1 cellular context compared by ENCODE assay signal in the genomic region with DNA sequence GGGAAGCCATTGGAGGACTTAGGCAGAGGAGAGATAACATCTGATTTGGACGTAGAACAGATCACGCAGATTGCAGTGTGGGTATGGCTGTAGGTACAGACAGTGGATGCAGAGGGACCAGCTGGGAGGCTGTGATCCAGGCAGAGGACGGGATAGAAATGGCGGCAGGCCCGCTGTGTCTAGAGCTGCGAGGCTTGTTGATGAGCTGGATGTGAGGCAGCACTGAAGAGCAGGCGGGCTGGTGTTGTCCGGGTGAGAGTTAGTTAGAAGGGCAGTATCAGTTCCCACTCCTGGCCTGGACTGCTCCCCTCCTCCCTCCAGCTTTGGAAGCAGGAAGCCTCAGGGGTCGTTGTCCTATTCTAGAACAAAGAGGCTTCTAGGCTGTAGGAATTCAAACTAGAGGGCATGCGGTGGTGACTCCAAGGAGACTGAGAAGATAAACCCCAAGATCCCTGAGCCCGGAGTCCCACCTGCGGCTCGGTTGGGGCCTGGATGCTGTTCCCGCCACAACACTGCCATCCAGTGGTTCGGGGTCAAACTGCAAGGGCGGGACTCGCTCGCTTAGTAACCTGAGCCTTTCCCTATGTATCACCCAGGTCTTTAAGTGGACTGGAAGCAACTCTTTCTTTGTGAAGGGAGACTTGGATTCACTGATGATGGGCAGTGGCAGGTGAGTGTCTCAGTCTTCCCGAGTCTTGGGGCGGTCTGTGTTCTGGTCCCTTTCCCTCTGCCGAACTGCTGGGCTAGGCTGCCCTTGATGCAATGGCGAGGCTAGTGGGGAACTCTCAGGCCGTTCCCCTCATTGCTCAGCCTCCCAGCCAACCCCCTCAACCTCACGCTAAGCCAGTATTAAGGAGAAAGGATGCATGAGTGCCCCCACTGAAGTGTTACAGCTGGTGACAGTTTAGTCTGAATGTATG.
TF ChIP-seq lines count a peak whose summit lies in the region.

No MANE protein-coding gene starts in this region.

TF ChIP-seq in HepG2, 621 proteins besides CTCF, POLR2A, EP300 and RAD21 (continued from another document and continues in another):
- TF ChIP-seq, protein P1, sequence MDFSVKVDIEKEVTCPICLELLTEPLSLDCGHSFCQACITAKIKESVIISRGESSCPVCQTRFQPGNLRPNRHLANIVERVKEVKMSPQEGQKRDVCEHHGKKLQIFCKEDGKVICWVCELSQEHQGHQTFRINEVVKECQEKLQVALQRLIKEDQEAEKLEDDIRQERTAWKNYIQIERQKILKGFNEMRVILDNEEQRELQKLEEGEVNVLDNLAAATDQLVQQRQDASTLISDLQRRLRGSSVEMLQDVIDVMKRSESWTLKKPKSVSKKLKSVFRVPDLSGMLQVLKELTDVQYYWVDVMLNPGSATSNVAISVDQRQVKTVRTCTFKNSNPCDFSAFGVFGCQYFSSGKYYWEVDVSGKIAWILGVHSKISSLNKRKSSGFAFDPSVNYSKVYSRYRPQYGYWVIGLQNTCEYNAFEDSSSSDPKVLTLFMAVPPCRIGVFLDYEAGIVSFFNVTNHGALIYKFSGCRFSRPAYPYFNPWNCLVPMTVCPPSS (IDR thresholded peaks at IDR 0.05), result no peak
- TF ChIP-seq SALL1 (CRISPR knock-in tag; IDR thresholded peaks at IDR 0.05) (peak; percentile 49; the same call in 1 of the 2 replicates), ZNF747 (CRISPR knock-in tag; IDR thresholded peaks at IDR 0.05; ENCODE audit: borderline replicate concordance) (no peak), ZC3H13 (CRISPR knock-in tag; IDR thresholded peaks at IDR 0.05) (no peak), YEATS4 (CRISPR knock-in tag; IDR thresholded peaks at IDR 0.05; ENCODE audit: borderline replicate concordance) (peak; percentile 40; the same call in 1 of the 2 replicates), PCBP1 (IDR thresholded peaks at IDR 0.05; ENCODE audit: borderline replicate concordance, low read depth, low read length) (no peak), KMT2A (CRISPR knock-in tag; IDR thresholded peaks at IDR 0.05) (0 out of 2 replicates have a peak, but pooled peaks have one; percentile 56), ZNF761 (CRISPR knock-in tag; conservative IDR thresholded peaks at IDR 0.05) (no peak), ZFP82 (CRISPR knock-in tag; IDR thresholded peaks at IDR 0.05; ENCODE audit: borderline replicate concordance) (no peak), FOXM1 (CRISPR knock-in tag; IDR thresholded peaks at IDR 0.05) (no peak), ZNF709 (CRISPR knock-in tag; IDR thresholded peaks at IDR 0.05) (peak; percentile 37; the same call in 1 of the 2 replicates), ETV5 (CRISPR knock-in tag; IDR thresholded peaks at IDR 0.05; ENCODE audit: borderline replicate concordance) (no peak), HMG20A (CRISPR knock-in tag; IDR thresholded peaks at IDR 0.05; ENCODE audit: borderline replicate concordance) (0 out of 2 replicates have a peak, but pooled peaks have one; percentile 15), ZNF160 (CRISPR knock-in tag; IDR thresholded peaks at IDR 0.05) (no peak), HNF4A (CRISPR knock-in tag; IDR thresholded peaks at IDR 0.05) (no peak), EED (CRISPR knock-in tag; IDR thresholded peaks at IDR 0.05) (no peak), ZSCAN22 (CRISPR knock-in tag; IDR thresholded peaks at IDR 0.05) (no peak), NFATC3 (CRISPR knock-in tag; IDR thresholded peaks at IDR 0.05) (peak; percentile 51; the same call in 1 of the 2 replicates), REXO4 (CRISPR knock-in tag; IDR thresholded peaks at IDR 0.05; ENCODE audit: borderline replicate concordance) (no peak), ARHGAP35 (CRISPR knock-in tag; IDR thresholded peaks at IDR 0.05; ENCODE audit: borderline replicate concordance) (no peak), DMAP1 (CRISPR knock-in tag; IDR thresholded peaks at IDR 0.05) (peak; percentile 63; the same call in 1 of the 2 replicates), ZNF749 (CRISPR knock-in tag; IDR thresholded peaks at IDR 0.05; ENCODE audit: borderline replicate concordance) (no peak), NFE2L1 (CRISPR knock-in tag; IDR thresholded peaks at IDR 0.05; ENCODE audit: borderline replicate concordance) (no peak; the same call in 1 of the 2 replicates), JUNB (CRISPR knock-in tag; IDR thresholded peaks at IDR 0.05; ENCODE audit: borderline replicate concordance) (no peak), ZNF547 (CRISPR knock-in tag; IDR thresholded peaks at IDR 0.05) (no peak), FOXC1 (CRISPR knock-in tag; IDR thresholded peaks at IDR 0.05; ENCODE audit: borderline replicate concordance) (peak; percentile 94; the same call in 1 of the 2 replicates), SSRP1 (CRISPR knock-in tag; IDR thresholded peaks at IDR 0.05) (peak; percentile 93), RFX5 (IDR thresholded peaks at IDR 0.05; ENCODE audit: low read depth, low read length) (no peak), ZKSCAN8 (CRISPR knock-in tag; IDR thresholded peaks at IDR 0.05; ENCODE audit: borderline replicate concordance) (no peak; the same call in 1 of the 2 replicates)
- TF ChIP-seq, protein P2, sequence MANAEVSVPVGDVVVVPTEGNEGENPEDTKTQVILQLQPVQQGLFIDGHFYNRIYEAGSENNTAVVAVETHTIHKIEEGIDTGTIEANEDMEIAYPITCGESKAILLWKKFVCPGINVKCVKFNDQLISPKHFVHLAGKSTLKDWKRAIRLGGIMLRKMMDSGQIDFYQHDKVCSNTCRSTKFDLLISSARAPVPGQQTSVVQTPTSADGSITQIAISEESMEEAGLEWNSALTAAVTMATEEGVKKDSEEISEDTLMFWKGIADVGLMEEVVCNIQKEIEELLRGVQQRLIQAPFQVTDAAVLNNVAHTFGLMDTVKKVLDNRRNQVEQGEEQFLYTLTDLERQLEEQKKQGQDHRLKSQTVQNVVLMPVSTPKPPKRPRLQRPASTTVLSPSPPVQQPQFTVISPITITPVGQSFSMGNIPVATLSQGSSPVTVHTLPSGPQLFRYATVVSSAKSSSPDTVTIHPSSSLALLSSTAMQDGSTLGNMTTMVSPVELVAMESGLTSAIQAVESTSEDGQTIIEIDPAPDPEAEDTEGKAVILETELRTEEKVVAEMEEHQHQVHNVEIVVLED (CRISPR knock-in tag; IDR thresholded peaks at IDR 0.05; ENCODE audit: borderline replicate concordance), result peak; percentile 28; the same call in 1 of the 2 replicates
- TF ChIP-seq, protein P3, sequence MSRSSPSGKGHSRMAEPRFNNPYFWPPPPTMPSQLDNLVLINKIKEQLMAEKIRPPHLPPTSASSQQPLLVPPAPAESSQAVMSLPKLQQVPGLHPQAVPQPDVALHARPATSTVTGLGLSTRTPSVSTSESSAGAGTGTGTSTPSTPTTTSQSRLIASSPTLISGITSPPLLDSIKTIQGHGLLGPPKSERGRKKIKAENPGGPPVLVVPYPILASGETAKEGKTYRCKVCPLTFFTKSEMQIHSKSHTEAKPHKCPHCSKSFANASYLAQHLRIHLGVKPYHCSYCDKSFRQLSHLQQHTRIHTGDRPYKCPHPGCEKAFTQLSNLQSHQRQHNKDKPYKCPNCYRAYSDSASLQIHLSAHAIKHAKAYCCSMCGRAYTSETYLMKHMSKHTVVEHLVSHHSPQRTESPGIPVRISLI (CRISPR knock-in tag; IDR thresholded peaks at IDR 0.05; ENCODE audit: borderline replicate concordance), result peak; percentile 8; the same call in 1 of the 2 replicates
- TF ChIP-seq, protein P4, sequence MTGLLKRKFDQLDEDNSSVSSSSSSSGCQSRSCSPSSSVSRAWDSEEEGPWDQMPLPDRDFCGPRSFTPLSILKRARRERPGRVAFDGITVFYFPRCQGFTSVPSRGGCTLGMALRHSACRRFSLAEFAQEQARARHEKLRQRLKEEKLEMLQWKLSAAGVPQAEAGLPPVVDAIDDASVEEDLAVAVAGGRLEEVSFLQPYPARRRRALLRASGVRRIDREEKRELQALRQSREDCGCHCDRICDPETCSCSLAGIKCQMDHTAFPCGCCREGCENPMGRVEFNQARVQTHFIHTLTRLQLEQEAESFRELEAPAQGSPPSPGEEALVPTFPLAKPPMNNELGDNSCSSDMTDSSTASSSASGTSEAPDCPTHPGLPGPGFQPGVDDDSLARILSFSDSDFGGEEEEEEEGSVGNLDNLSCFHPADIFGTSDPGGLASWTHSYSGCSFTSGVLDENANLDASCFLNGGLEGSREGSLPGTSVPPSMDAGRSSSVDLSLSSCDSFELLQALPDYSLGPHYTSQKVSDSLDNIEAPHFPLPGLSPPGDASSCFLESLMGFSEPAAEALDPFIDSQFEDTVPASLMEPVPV (CRISPR knock-in tag; IDR thresholded peaks at IDR 0.05), result no peak
- TF ChIP-seq, protein P5, sequence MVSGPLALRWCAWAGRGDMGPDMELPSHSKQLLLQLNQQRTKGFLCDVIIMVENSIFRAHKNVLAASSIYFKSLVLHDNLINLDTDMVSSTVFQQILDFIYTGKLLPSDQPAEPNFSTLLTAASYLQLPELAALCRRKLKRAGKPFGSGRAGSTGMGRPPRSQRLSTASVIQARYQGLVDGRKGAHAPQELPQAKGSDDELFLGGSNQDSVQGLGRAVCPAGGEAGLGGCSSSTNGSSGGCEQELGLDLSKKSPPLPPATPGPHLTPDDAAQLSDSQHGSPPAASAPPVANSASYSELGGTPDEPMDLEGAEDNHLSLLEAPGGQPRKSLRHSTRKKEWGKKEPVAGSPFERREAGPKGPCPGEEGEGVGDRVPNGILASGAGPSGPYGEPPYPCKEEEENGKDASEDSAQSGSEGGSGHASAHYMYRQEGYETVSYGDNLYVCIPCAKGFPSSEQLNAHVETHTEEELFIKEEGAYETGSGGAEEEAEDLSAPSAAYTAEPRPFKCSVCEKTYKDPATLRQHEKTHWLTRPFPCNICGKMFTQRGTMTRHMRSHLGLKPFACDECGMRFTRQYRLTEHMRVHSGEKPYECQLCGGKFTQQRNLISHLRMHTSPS (CRISPR knock-in tag; IDR thresholded peaks at IDR 0.05; ENCODE audit: low read depth), result no peak
- TF ChIP-seq, protein P6, sequence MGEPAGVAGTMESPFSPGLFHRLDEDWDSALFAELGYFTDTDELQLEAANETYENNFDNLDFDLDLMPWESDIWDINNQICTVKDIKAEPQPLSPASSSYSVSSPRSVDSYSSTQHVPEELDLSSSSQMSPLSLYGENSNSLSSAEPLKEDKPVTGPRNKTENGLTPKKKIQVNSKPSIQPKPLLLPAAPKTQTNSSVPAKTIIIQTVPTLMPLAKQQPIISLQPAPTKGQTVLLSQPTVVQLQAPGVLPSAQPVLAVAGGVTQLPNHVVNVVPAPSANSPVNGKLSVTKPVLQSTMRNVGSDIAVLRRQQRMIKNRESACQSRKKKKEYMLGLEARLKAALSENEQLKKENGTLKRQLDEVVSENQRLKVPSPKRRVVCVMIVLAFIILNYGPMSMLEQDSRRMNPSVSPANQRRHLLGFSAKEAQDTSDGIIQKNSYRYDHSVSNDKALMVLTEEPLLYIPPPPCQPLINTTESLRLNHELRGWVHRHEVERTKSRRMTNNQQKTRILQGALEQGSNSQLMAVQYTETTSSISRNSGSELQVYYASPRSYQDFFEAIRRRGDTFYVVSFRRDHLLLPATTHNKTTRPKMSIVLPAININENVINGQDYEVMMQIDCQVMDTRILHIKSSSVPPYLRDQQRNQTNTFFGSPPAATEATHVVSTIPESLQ (CRISPR knock-in tag; conservative IDR thresholded peaks at IDR 0.05), result no peak; the same call in 1 of the 2 replicates
- TF ChIP-seq, protein P7, sequence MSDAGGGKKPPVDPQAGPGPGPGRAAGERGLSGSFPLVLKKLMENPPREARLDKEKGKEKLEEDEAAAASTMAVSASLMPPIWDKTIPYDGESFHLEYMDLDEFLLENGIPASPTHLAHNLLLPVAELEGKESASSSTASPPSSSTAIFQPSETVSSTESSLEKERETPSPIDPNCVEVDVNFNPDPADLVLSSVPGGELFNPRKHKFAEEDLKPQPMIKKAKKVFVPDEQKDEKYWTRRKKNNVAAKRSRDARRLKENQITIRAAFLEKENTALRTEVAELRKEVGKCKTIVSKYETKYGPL (CRISPR knock-in tag; IDR thresholded peaks at IDR 0.05), result no peak
- TF ChIP-seq, protein P8, sequence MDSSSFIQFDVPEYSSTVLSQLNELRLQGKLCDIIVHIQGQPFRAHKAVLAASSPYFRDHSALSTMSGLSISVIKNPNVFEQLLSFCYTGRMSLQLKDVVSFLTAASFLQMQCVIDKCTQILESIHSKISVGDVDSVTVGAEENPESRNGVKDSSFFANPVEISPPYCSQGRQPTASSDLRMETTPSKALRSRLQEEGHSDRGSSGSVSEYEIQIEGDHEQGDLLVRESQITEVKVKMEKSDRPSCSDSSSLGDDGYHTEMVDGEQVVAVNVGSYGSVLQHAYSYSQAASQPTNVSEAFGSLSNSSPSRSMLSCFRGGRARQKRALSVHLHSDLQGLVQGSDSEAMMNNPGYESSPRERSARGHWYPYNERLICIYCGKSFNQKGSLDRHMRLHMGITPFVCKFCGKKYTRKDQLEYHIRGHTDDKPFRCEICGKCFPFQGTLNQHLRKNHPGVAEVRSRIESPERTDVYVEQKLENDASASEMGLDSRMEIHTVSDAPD (CRISPR knock-in tag; IDR thresholded peaks at IDR 0.05), result no peak
- TF ChIP-seq, protein P9, sequence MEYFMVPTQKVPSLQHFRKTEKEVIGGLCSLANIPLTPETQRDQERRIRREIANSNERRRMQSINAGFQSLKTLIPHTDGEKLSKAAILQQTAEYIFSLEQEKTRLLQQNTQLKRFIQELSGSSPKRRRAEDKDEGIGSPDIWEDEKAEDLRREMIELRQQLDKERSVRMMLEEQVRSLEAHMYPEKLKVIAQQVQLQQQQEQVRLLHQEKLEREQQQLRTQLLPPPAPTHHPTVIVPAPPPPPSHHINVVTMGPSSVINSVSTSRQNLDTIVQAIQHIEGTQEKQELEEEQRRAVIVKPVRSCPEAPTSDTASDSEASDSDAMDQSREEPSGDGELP (IDR thresholded peaks at IDR 0.05; ENCODE audit: borderline replicate concordance, low read depth), result no peak
- TF ChIP-seq, protein P10, sequence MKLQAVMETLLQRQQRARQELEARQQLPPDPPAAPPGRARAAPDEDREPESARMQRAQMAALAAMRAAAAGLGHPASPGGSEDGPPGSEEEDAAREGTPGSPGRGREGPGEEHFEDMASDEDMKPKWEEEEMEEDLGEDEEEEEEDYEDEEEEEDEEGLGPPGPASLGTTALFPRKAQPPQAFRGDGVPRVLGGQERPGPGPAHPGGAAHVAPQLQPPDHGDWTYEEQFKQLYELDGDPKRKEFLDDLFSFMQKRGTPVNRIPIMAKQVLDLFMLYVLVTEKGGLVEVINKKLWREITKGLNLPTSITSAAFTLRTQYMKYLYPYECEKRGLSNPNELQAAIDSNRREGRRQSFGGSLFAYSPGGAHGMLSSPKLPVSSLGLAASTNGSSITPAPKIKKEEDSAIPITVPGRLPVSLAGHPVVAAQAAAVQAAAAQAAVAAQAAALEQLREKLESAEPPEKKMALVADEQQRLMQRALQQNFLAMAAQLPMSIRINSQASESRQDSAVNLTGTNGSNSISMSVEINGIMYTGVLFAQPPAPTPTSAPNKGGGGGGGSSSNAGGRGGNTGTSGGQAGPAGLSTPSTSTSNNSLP (IDR thresholded peaks at IDR 0.05; ENCODE audit: low read depth, low read length), result no peak
- TF ChIP-seq, protein P11, sequence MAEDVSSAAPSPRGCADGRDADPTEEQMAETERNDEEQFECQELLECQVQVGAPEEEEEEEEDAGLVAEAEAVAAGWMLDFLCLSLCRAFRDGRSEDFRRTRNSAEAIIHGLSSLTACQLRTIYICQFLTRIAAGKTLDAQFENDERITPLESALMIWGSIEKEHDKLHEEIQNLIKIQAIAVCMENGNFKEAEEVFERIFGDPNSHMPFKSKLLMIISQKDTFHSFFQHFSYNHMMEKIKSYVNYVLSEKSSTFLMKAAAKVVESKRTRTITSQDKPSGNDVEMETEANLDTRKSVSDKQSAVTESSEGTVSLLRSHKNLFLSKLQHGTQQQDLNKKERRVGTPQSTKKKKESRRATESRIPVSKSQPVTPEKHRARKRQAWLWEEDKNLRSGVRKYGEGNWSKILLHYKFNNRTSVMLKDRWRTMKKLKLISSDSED (CRISPR knock-in tag; IDR thresholded peaks at IDR 0.05), result no peak
